19 cellular contexts compared by ENCODE assay signal in the genomic region with DNA sequence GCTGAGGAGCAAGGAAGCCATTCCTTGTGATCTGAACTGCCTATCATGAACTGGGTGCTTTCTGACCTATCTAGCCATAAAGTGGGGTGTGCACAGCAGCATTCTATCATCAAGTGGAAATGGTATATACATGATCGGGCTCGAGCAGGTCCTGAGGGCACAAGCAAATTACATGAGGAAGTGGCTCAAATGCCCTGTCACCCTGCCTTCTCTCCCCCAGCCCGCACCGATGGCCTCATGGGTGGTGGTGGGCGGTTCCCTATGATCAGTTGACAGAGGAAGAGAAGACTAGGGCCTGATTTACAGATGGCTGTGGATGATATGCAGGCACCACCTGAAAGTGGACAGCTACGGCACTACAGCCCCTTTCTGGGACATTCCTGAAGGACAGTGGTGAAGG.
"Had no signal": no experiment of that assay in that cellular context is flagged by ENCODE, and none has a peak within 500 bp of the region (broad histone marks: within the 10 kb centered on the region; RNA-seq: fewer than 3 reads in every experiment).

No MANE protein-coding gene starts in this region.

- H3K27me3 ChIP-seq: gastrocnemius medialis, sigmoid colon, spleen, tibial nerve, vagina had no signal

- H3K36me3 Mint-ChIP-seq: memory B cell had no signal

- H3K4me1 Mint-ChIP-seq: nephron; stimulated activated naive B cell treated with anti-CD40 and anti-IgM and Interleukin-4, amounts not matched to agents 10 μg/mL and 1 μg/mL and 100 μg/mL, for 72 hours had no signal

- H3K27ac Mint-ChIP-seq: memory B cell; nephron; stimulated activated naive B cell treated with anti-CD40 and anti-IgM and Interleukin-4, amounts not matched to agents 10 μg/mL and 1 μg/mL and 100 μg/mL, for 72 hours; stimulated activated naive CD8-positive, alpha-beta T cell treated with anti-CD3 and anti-CD28 coated beads, Interleukin-15, Interleukin-2, amounts not matched to agents 100 ng/mL and 50 ng/mL, for 24 hours had no signal

- H3K27me3 Mint-ChIP-seq: stimulated activated naive CD8-positive, alpha-beta T cell treated with anti-CD3 and anti-CD28 coated beads, Interleukin-15, Interleukin-2, amounts not matched to agents 100 ng/mL and 50 ng/mL, for 24 hours had no signal

- H3K27ac ChIP-seq: dorsolateral prefrontal cortex, gastrocnemius medialis, psoas muscle, sigmoid colon, spleen, thoracic aorta, tibial nerve, vagina had no signal

- H3K9me3 ChIP-seq: gastrocnemius medialis, psoas muscle, sigmoid colon, spleen, thoracic aorta, tibial nerve, vagina had no signal

- H3K36me3 ChIP-seq: gastrocnemius medialis, sigmoid colon, spleen, thoracic aorta, tibial nerve, vagina had no signal

- DNase-seq: dorsolateral prefrontal cortex; effector CD4-positive, alpha-beta T cell; gastrocnemius medialis; head of caudate nucleus; nucleus accumbens; posterior cingulate gyrus; psoas muscle; right cardiac atrium; sigmoid colon; spleen; stimulated activated CD4-positive, alpha-beta T cell treated with anti-CD3 and anti-CD28 coated beads, Interleukin-2, amount 100 ng/mL, for 48 hours; stimulated activated naive B cell treated with anti-CD40 and anti-IgM and Interleukin-4, amounts not matched to agents 10 μg/mL and 1 μg/mL and 100 μg/mL, for 72 hours had no signal

- H3K4me1 ChIP-seq: gastrocnemius medialis, psoas muscle, sigmoid colon, spleen, tibial nerve, vagina had no signal

- H3K4me3 Mint-ChIP-seq: memory B cell; nephron; stimulated activated naive B cell treated with anti-CD40 and anti-IgM and Interleukin-4, amounts not matched to agents 10 μg/mL and 1 μg/mL and 100 μg/mL, for 72 hours; stimulated activated naive CD8-positive, alpha-beta T cell treated with anti-CD3 and anti-CD28 coated beads, Interleukin-15, Interleukin-2, amounts not matched to agents 100 ng/mL and 50 ng/mL, for 24 hours had no signal

- H3K4me3 ChIP-seq: dorsolateral prefrontal cortex, gastrocnemius medialis, lung, psoas muscle, sigmoid colon, spleen, thoracic aorta, tibial nerve, vagina had no signal

- H3K9me3 Mint-ChIP-seq: memory B cell; stimulated activated naive B cell treated with anti-CD40 and anti-IgM and Interleukin-4, amounts not matched to agents 10 μg/mL and 1 μg/mL and 100 μg/mL, for 72 hours; stimulated activated naive CD8-positive, alpha-beta T cell treated with anti-CD3 and anti-CD28 coated beads, Interleukin-15, Interleukin-2, amounts not matched to agents 100 ng/mL and 50 ng/mL, for 24 hours had no signal
